Comparison of ENCODE assay signal across 10 cellular contexts in genomic region chr5:88827997-88828396, GRCh38. TPM values are rescaled to one million over a fixed set of nuclear protein-coding genes. Genes with fewer than 3 reads are reported as not detected.
A peak's percentile ranks its signal among the peaks of the same experiment; 100 is the strongest.
DNase-seq lines count a peak whose midpoint lies in the region; ATAC-seq and TF ChIP-seq lines count a peak whose summit lies in the region.
"Had no signal": no experiment of that assay in that cellular context is flagged by ENCODE, and none has a peak within 500 bp of the region (broad histone marks: within the 10 kb centered on the region; RNA-seq: fewer than 3 reads in every experiment).

No MANE protein-coding gene starts in this region.

- no peaks in the 10 kb centered on the region for H3K9me3 Mint-ChIP-seq in activated CD8-positive, alpha-beta T cell treated with anti-CD3 and anti-CD28 coated beads for 36 hours

- WGBS in heart right ventricle, 2 donors: 58 to 89% methylated on average over 1 of the region's 1 CpG
- WGBS in right cardiac atrium: 59% methylated on average over 1 of the region's 1 CpG

- peaks cover 56% of the 10 kb centered on the region for H3K4me1 Mint-ChIP-seq in activated CD8-positive, alpha-beta T cell treated with anti-CD3 and anti-CD28 coated beads for 36 hours (ENCODE audit: low read depth)

- H3K4me3 Mint-ChIP-seq in activated CD8-positive, alpha-beta T cell treated with anti-CD3 and anti-CD28 coated beads for 36 hours: peak overlapping the region; percentile 53

- H3K4me3 ChIP-seq in heart right ventricle (peak overlapping the region in 5 of 10 donors; percentile 0 to 37 (median 28)), right cardiac atrium (ENCODE audit: low read length) (no peak overlapping the region), upper lobe of right lung (no peak overlapping the region)

- H3K27me3 Mint-ChIP-seq in activated CD8-positive, alpha-beta T cell treated with anti-CD3 and anti-CD28 coated beads for 36 hours: peaks cover 2% of the 10 kb centered on the region

- CTCF ChIA-PET in activated CD8-positive, alpha-beta T cell treated with anti-CD3 and anti-CD28 coated beads for 36 hours (lab: Charles Lee): interaction anchor here (1.0 to 1.3 kb wide), 3 partner anchors 10 to 56 kb away, joined by 3 read pairs; no protein-coding TSS in a partner anchor

- no peaks in the 10 kb centered on the region for H3K36me3 Mint-ChIP-seq in activated CD8-positive, alpha-beta T cell treated with anti-CD3 and anti-CD28 coated beads for 36 hours (ENCODE audit: low read depth)

- POLR2A ChIA-PET in activated CD8-positive, alpha-beta T cell treated with anti-CD3 and anti-CD28 coated beads for 36 hours (lab: Charles Lee): no interaction called here

- H3K9me3 ChIP-seq in heart right ventricle (no peaks in the 10 kb centered on the region), right cardiac atrium (ENCODE audit: control insufficient read depth, low read length) (no peaks in the 10 kb centered on the region), upper lobe of right lung (no peaks in the 10 kb centered on the region)

- in situ Hi-C loops in KBM-7 (cut with MboI; ENCODE audit: low pct_unique_long_range_greater_than_20kb, low sequenced_read_pairs): no loop called here

- TF ChIP-seq CTCF in heart right ventricle (IDR thresholded peaks at IDR 0.05) (no peak), upper lobe of right lung (IDR thresholded peaks at IDR 0.05) (no peak)
- no peak for TF ChIP-seq CTCF in activated CD8-positive, alpha-beta T cell treated with anti-CD3 and anti-CD28 coated beads for 36 hours (IDR thresholded peaks at IDR 0.05)

- intact Hi-C loops in heart right ventricle (cut with DNase I): loop anchor here in 7 of 10 donors (2.0 to 10.0 kb wide), 7 partner anchors 41 to 96 kb away; partner anchors contain the start of gene MEF2C (in 5 of the 7)
- intact Hi-C loops in right cardiac atrium (cut with DNase I): loop anchor here in 3 of 4 donors (5.0 kb wide), 1 partner anchor 54 kb away; the partner anchor contains the start of gene MEF2C (in 3 of the 3)
- intact Hi-C loops in activated CD8-positive, alpha-beta T cell treated with anti-CD3 and anti-CD28 coated beads for 36 hours (cut with micrococcal nuclease): loop anchor here (5.0 kb wide), 1 partner anchor 484 kb away; no protein-coding TSS in a partner anchor
- intact Hi-C loops in upper lobe of right lung (cut with DNase I): no loop called here

- H3K36me3 ChIP-seq in heart right ventricle (peaks cover 0 to 7% (median 3%) of the 10 kb centered on the region in 9 donors), upper lobe of right lung (peaks cover 3% of the 10 kb centered on the region)

- H3K27ac Mint-ChIP-seq in activated CD8-positive, alpha-beta T cell treated with anti-CD3 and anti-CD28 coated beads for 36 hours: peak overlapping the region; percentile 83

- H3K27ac ChIP-seq in heart right ventricle (peak overlapping the region; percentile 45 to 92 (median 80)), right cardiac atrium (ENCODE audit: low read length) (no peak overlapping the region), upper lobe of right lung (peak overlapping the region; percentile 74)

- ATAC-seq in heart right ventricle (no peak), right cardiac atrium (no peak), upper lobe of right lung (no peak)
- ATAC-seq in activated CD8-positive, alpha-beta T cell treated with anti-CD3 and anti-CD28 coated beads for 36 hours: peak; percentile 65

- H3K4me1 ChIP-seq in heart right ventricle (peaks cover 4 to 100% (median 96%) of the 10 kb centered on the region in 9 donors), right cardiac atrium (ENCODE audit: control insufficient read depth, insufficient read depth, low read length) (peaks cover 7% of the 10 kb centered on the region), upper lobe of right lung (peaks cover 55% of the 10 kb centered on the region)

- H3K27me3 ChIP-seq in heart right ventricle: no peaks in the 10 kb centered on the region
- H3K27me3 ChIP-seq in right cardiac atrium (ENCODE audit: control insufficient read depth, insufficient read depth): no peaks in the 10 kb centered on the region
- no peaks in the 10 kb centered on the region for H3K27me3 ChIP-seq in upper lobe of right lung

- DNase-seq in heart right ventricle: no peak
- DNase-seq in right cardiac atrium: no peak
- DNase-seq in activated CD8-positive, alpha-beta T cell treated with anti-CD3 and anti-CD28 coated beads for 36 hours: no peak
- DNase-seq in iris pigment epithelial cell (ENCODE audit: low read depth): peak; percentile 7
- no peak for DNase-seq in upper lobe of right lung
- no peak for DNase-seq in SKM-1 treated with dmso at 0.1 percent for 144 hours (lab: John Stamatoyannopoulos, UW; ENCODE audit: unreplicated experiment)
- DNase-seq in kidney glomerular epithelial cell (lab: John Stamatoyannopoulos, UW): no peak
- no peak for DNase-seq in KBM-7
- DNase-seq: activated CD4-positive, alpha-beta T cell treated with anti-CD3 and anti-CD28 coated beads for 1 hour; NK-92 treated with Interleukin-12 subunit alpha and Interleukin-12 subunit beta, amount 100 ng/mL, for 24 hours had no signal

RNA-seq across cellular contexts. Expression of gene MEF2C, which starts 55.0 kb away (rescaled TPM):
- total RNA-seq in heart right ventricle (10 to 100 TPM; 38.8 to 88.7 (median 70.0) TPM), right cardiac atrium (10 to 100 TPM; 57.4 to 78.4 (median 67.4) TPM), upper lobe of right lung (51.4 TPM)
- polyA plus RNA-seq in heart right ventricle (10 to 100 TPM; 11.2 to 25.6 TPM), right cardiac atrium (14.5 TPM)
- total RNA-seq in activated CD8-positive, alpha-beta T cell treated with anti-CD3 and anti-CD28 coated beads for 36 hours: 1 to 10 TPM in 1 of 2 experiments, under 1 TPM in 1; 0.27 to 1.3 TPM

Comparison
In these comparisons a context has a peak if more than half of its experiments do, and no peak if none do; other contexts are left out.
1. RNA of gene MEF2C, which starts 55.0 kb away (total RNA-seq): 38.8 to 88.7 TPM in heart right ventricle, 57.4 to 78.4 TPM in right cardiac atrium and 51.4 TPM in upper lobe of right lung (single experiment); 0.27 to 1.3 TPM in activated CD8-positive, alpha-beta T cell treated with anti-CD3 and anti-CD28 coated beads for 36 hours; every median in the first group is over 10 times any median in the second.